Comparison of ENCODE assay signal across 25 cellular contexts in genomic region chrX:109199726-109200125, GRCh38.
DNase-seq lines count a peak whose midpoint lies in the region; ATAC-seq and TF ChIP-seq lines count a peak whose summit lies in the region.
"Had no signal": no experiment of that assay in that cellular context is flagged by ENCODE, and none has a peak within 500 bp of the region (broad histone marks: within the 10 kb centered on the region; RNA-seq: fewer than 3 reads in every experiment).

No MANE protein-coding gene starts in this region.

- peaks cover 6% of the 10 kb centered on the region for H3K27me3 ChIP-seq in adipocyte (replicated peaks; ENCODE audit: control insufficient read depth, insufficient read depth, low read length)
- H3K27me3 ChIP-seq: adrenal gland had no signal

- DNase-seq in COLO829 (ENCODE audit: low spot score) (peak; percentile 23), adipocyte (ENCODE audit: low read depth) (peak; percentile 55), fibroblast of gingiva (ENCODE audit: low read depth) (peak; percentile 41), omental fat pad (ENCODE audit: low spot score) (no peak), mucosa of gallbladder (ENCODE audit: low spot score) (no peak), NCI-H82 treated with DMSO at 0.1 percent for 48 hours (lab: John Stamatoyannopoulos, UW; ENCODE audit: unreplicated experiment) (no peak)
- no peak for DNase-seq in activated naive CD4-positive, alpha-beta T cell treated with anti-CD3 and anti-CD28 coated beads for 36 hours
- DNase-seq: ACHN; activated B cell treated with CpG ODN at 0.5 μM for 24 hours; activated CD4-positive, alpha-beta T cell treated with anti-CD3 and anti-CD28 coated beads, Interleukin-2, amount 50 U/mL, for 48 hours; activated CD8-positive, alpha-beta memory T cell treated with anti-CD3 and anti-CD28 coated beads, Interleukin-2, amount 50 U/mL, for 48 hours; adrenal gland; erythroblast; GOT3; head of caudate nucleus; naive thymus-derived CD8-positive, alpha-beta T cell; NCI-H1105 treated with DMSO at 0.1 percent for 48 hours; NCI-H510A; right cardiac atrium; T1000 had no signal

- no peaks in the 10 kb centered on the region for H3K36me3 Mint-ChIP-seq in activated naive CD4-positive, alpha-beta T cell treated with anti-CD3 and anti-CD28 coated beads for 36 hours (ENCODE audit: low read depth)
- H3K36me3 Mint-ChIP-seq: naive thymus-derived CD8-positive, alpha-beta T cell; type B pancreatic cell had no signal

- H3K27me3 Mint-ChIP-seq in activated naive CD4-positive, alpha-beta T cell treated with anti-CD3 and anti-CD28 coated beads for 36 hours (ENCODE audit: low read depth) = no peaks in the 10 kb centered on the region
- H3K27me3 Mint-ChIP-seq: activated B cell treated with CpG ODN at 0.5 μM for 24 hours; central memory CD8-positive, alpha-beta T cell; naive thymus-derived CD8-positive, alpha-beta T cell; type B pancreatic cell had no signal

- no peaks in the 10 kb centered on the region for H3K36me3 ChIP-seq in adipocyte (ENCODE audit: control insufficient read depth, insufficient read depth, low read length, severe bottlenecking)
- H3K36me3 ChIP-seq: adrenal gland had no signal

- H3K4me3 Mint-ChIP-seq in activated naive CD4-positive, alpha-beta T cell treated with anti-CD3 and anti-CD28 coated beads for 36 hours = no peak overlapping the region
- H3K4me3 Mint-ChIP-seq: activated B cell treated with CpG ODN at 0.5 μM for 24 hours; central memory CD8-positive, alpha-beta T cell; naive thymus-derived CD8-positive, alpha-beta T cell; type B pancreatic cell had no signal

- CTCF ChIA-PET in activated naive CD4-positive, alpha-beta T cell treated with anti-CD3 and anti-CD28 coated beads for 36 hours (lab: Charles Lee) = no interaction called here

- H3K27ac Mint-ChIP-seq in activated naive CD4-positive, alpha-beta T cell treated with anti-CD3 and anti-CD28 coated beads for 36 hours = no peak overlapping the region
- H3K27ac Mint-ChIP-seq: activated B cell treated with CpG ODN at 0.5 μM for 24 hours; activated T-helper 2 cell treated with anti-CD3 and anti-CD28 coated beads, Interferon-gamma antibody, Interleukin-2, Interleukin-4, amounts not matched to agents 10 μg/mL and 5 μg/mL and 100 μg/mL, durations not matched to agents 14 hours and 24 hours and 36 hours; naive thymus-derived CD8-positive, alpha-beta T cell; type B pancreatic cell had no signal

- H3K4me1 Mint-ChIP-seq in activated naive CD4-positive, alpha-beta T cell treated with anti-CD3 and anti-CD28 coated beads for 36 hours (ENCODE audit: low read depth) = no peaks in the 10 kb centered on the region
- H3K4me1 Mint-ChIP-seq: activated B cell treated with CpG ODN at 0.5 μM for 24 hours; central memory CD8-positive, alpha-beta T cell; naive thymus-derived CD8-positive, alpha-beta T cell had no signal

- no peak for TF ChIP-seq CTCF in omental fat pad (IDR thresholded peaks at IDR 0.05)

- H3K9ac ChIP-seq in adipocyte (ENCODE audit: low read length) = no peak overlapping the region
- H3K9ac ChIP-seq: parathyroid adenoma had no signal

- H3K9me3 Mint-ChIP-seq in activated naive CD4-positive, alpha-beta T cell treated with anti-CD3 and anti-CD28 coated beads for 36 hours = peaks cover 5% of the 10 kb centered on the region
- H3K9me3 Mint-ChIP-seq: activated T-helper 2 cell treated with anti-CD3 and anti-CD28 coated beads, Interferon-gamma antibody, Interleukin-2, Interleukin-4, amounts not matched to agents 10 μg/mL and 5 μg/mL and 100 μg/mL, durations not matched to agents 14 hours and 24 hours and 36 hours; type B pancreatic cell had no signal

- intact Hi-C loops in activated naive CD4-positive, alpha-beta T cell treated with anti-CD3 and anti-CD28 coated beads for 36 hours (cut with micrococcal nuclease) = no loop called here

- H3K4me3 ChIP-seq in adipocyte (ENCODE audit: low read length) = no peak overlapping the region
- H3K4me3 ChIP-seq: adrenal gland had no signal

- peaks cover 22% of the 10 kb centered on the region for H3K9me3 ChIP-seq in adipocyte (ENCODE audit: control insufficient read depth, low read length)
- H3K9me3 ChIP-seq: adrenal gland had no signal

- H3K4me1 ChIP-seq in adipocyte (ENCODE audit: control insufficient read depth, insufficient read depth, low read length) = peaks cover 15% of the 10 kb centered on the region
- H3K4me1 ChIP-seq: adrenal gland, parathyroid adenoma had no signal

- peak; percentile 78 for ATAC-seq in omental fat pad (ENCODE audit: low FRiP score)
- no peak for ATAC-seq in GM18873 (IDR thresholded peaks at IDR 0.05; ENCODE audit: low FRiP score, unreplicated experiment)
- ATAC-seq: naive thymus-derived CD8-positive, alpha-beta T cell; right cardiac atrium had no signal

Comparison
In these comparisons a context has a peak if more than half of its experiments do, and no peak if none do; other contexts are left out.
1. DNase-seq: peak in COLO829 (single experiment), adipocyte (single experiment) and fibroblast of gingiva (single experiment); none in omental fat pad (single experiment), mucosa of gallbladder (single experiment), activated naive CD4-positive, alpha-beta T cell treated with anti-CD3 and anti-CD28 coated beads for 36 hours (single experiment) and NCI-H82 treated with DMSO at 0.1 percent for 48 hours (single experiment).